Comparison of ENCODE assay signal across 2 cellular contexts in the genomic region with DNA sequence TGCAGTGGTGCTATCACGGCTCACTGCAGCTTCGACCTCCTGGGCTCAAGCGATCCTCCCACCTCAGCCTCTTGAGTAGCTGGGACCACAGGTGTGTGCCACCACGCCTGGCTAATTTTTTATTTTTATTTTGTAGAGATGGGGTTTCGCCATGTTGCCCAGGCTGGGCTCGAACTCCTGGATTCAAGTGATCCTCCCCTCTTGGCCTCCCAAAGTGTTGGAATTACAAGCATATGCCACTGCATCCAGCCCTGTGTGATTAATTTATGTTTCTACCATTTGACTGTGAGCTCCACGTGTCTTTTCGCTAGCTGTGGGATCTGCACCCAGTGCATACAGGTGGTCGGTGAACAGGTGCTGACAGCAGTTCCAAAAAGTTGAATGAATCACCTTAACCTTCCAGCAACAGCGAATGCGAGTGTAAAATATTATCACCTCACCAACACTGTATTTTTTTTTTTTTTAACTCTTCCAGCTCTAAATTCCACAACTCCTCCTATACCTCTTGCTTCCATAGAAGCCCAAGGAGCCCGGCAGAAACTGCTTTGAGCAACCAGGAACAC.
TF ChIP-seq lines count a peak whose summit lies in the region.

No MANE protein-coding gene starts in this region.

TF ChIP-seq in HCT116, 20 proteins besides CTCF, POLR2A, EP300 and RAD21 (continued from another document):
- TF ChIP-seq, protein P1, sequence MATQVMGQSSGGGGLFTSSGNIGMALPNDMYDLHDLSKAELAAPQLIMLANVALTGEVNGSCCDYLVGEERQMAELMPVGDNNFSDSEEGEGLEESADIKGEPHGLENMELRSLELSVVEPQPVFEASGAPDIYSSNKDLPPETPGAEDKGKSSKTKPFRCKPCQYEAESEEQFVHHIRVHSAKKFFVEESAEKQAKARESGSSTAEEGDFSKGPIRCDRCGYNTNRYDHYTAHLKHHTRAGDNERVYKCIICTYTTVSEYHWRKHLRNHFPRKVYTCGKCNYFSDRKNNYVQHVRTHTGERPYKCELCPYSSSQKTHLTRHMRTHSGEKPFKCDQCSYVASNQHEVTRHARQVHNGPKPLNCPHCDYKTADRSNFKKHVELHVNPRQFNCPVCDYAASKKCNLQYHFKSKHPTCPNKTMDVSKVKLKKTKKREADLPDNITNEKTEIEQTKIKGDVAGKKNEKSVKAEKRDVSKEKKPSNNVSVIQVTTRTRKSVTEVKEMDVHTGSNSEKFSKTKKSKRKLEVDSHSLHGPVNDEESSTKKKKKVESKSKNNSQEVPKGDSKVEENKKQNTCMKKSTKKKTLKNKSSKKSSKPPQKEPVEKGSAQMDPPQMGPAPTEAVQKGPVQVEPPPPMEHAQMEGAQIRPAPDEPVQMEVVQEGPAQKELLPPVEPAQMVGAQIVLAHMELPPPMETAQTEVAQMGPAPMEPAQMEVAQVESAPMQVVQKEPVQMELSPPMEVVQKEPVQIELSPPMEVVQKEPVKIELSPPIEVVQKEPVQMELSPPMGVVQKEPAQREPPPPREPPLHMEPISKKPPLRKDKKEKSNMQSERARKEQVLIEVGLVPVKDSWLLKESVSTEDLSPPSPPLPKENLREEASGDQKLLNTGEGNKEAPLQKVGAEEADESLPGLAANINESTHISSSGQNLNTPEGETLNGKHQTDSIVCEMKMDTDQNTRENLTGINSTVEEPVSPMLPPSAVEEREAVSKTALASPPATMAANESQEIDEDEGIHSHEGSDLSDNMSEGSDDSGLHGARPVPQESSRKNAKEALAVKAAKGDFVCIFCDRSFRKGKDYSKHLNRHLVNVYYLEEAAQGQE (IDR thresholded peaks at IDR 0.05; ENCODE audit: low read depth) = no peak
- no peak for TF ChIP-seq TCF7L2 (IDR thresholded peaks at IDR 0.05; ENCODE audit: borderline replicate concordance, extremely low read depth, insufficient read depth, insufficient read length)

TF ChIP-seq in liver, 16 proteins besides CTCF, POLR2A, EP300 and RAD21 (continued from another document):
- TF ChIP-seq, protein P1 (IDR thresholded peaks at IDR 0.05) = no peak
- no peak for TF ChIP-seq JUND (IDR thresholded peaks at IDR 0.05)
- TF ChIP-seq SP1 (IDR thresholded peaks at IDR 0.05) = no peak
- TF ChIP-seq, protein P2, sequence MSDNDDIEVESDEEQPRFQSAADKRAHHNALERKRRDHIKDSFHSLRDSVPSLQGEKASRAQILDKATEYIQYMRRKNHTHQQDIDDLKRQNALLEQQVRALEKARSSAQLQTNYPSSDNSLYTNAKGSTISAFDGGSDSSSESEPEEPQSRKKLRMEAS (IDR thresholded peaks at IDR 0.05) = no peak
- TF ChIP-seq HNF4A (conservative IDR thresholded peaks at IDR 0.05) = no peak
- no peak for TF ChIP-seq TAF1 (conservative IDR thresholded peaks at IDR 0.05)
